17 cellular contexts compared by ENCODE assay signal in genomic region chr2:62547849-62548248, GRCh38. TPM values are rescaled to one million over a fixed set of nuclear protein-coding genes. Genes with fewer than 3 reads are reported as not detected.
A peak's percentile ranks its signal among the peaks of the same experiment; 100 is the strongest.
DNase-seq lines count a peak whose midpoint lies in the region; ATAC-seq, FAIRE-seq and TF ChIP-seq lines count a peak whose summit lies in the region.
"Had no signal": no experiment of that assay in that cellular context is flagged by ENCODE, and none has a peak within 500 bp of the region (broad histone marks: within the 10 kb centered on the region; RNA-seq: fewer than 3 reads in every experiment).

No MANE protein-coding gene starts in this region.

- no peak overlapping the region for H3K4me2 ChIP-seq in A549
- H3K4me2 ChIP-seq in trophoblast cell (ENCODE audit: low read length), result no peak overlapping the region
- H3K4me2 ChIP-seq: BLaER1 had no signal

- H3K27ac ChIP-seq in A549, result peak overlapping the region in 1 of 2 experiments; percentile 11; a peak in 3 of 6 replicates
- H3K27ac ChIP-seq in trophoblast cell (ENCODE audit: low read depth, low read length), result no peak overlapping the region
- H3K27ac ChIP-seq: BLaER1, RWPE1 had no signal

- DNase-seq in A549 (ENCODE audit: low read depth in 1 of 2, low spot score in 1 of 2) (peak in 1 of 2 experiments; percentile 24), NCI-H226 (peak; percentile 19), choroid plexus epithelial cell (ENCODE audit: low read depth) (peak; percentile 18), trophoblast cell (peak; percentile 8 to 42), glutamatergic neuron (no peak), H7 (no peak)
- DNase-seq: CD4-positive, CD25-positive, alpha-beta regulatory T cell; DMS153; H9; NCI-H2029; NCI-H446 treated with DMSO at 0.1 percent for 48 hours; NCI-H526 treated with DMSO at 0.1 percent for 48 hours; SHP77 had no signal

- FAIRE-seq in A549 (lab: Jason Lieb, UNC), result no peak
- FAIRE-seq: K562 had no signal

- no peaks in the 10 kb centered on the region for H3K9me3 ChIP-seq in A549
- no peaks in the 10 kb centered on the region for H3K9me3 ChIP-seq in trophoblast cell (ENCODE audit: insufficient read depth, low read depth, low read length)
- H3K9me3 ChIP-seq: BLaER1 had no signal

- no peak overlapping the region for H2BK5ac ChIP-seq in trophoblast cell (ENCODE audit: low read depth, low read length, poor library complexity)

- TF ChIP-seq POLR2A in A549 (IDR thresholded peaks at IDR 0.05; ENCODE audit: low read length), result no peak

- H3K18ac ChIP-seq in trophoblast cell (ENCODE audit: low read length), result no peak overlapping the region

- H3K27me3 ChIP-seq in trophoblast cell (ENCODE audit: insufficient read depth, low read length) (no peaks in the 10 kb centered on the region), H7 (ENCODE audit: control insufficient read depth, insufficient read depth, low read length) (no peaks in the 10 kb centered on the region)
- H3K27me3 ChIP-seq: BLaER1 had no signal

- H3K79me1 ChIP-seq in trophoblast cell (ENCODE audit: low read length), result no peaks in the 10 kb centered on the region

- no peak overlapping the region for H4K91ac ChIP-seq in trophoblast cell (ENCODE audit: low read depth, low read length)

- no peak overlapping the region for H4K12ac ChIP-seq in trophoblast cell (ENCODE audit: low read depth, low read length)

- 0 out of 3 replicates have a peak, but pooled peaks cover 6% of the 10 kb centered on the region for H3K4me1 ChIP-seq in A549
- H3K4me1 ChIP-seq in trophoblast cell (ENCODE audit: control insufficient read depth in 1 of 2, insufficient read depth in 2 of 2, low read length in 2 of 2), result no peaks in the 10 kb centered on the region
- H3K4me1 ChIP-seq: BLaER1 had no signal

- H3K14ac ChIP-seq in trophoblast cell (ENCODE audit: low read length), result no peak overlapping the region

- no peaks in the 10 kb centered on the region for H3K36me3 ChIP-seq in trophoblast cell (ENCODE audit: control insufficient read depth in 1 of 2, insufficient read depth in 2 of 2, low read length in 2 of 2)
- no peaks in the 10 kb centered on the region for H3K36me3 ChIP-seq in H7 (replicated peaks; ENCODE audit: control insufficient read depth, insufficient read depth, low read length)
- H3K36me3 ChIP-seq: BLaER1 had no signal

- H3K79me2 ChIP-seq in trophoblast cell (ENCODE audit: control insufficient read depth, insufficient read depth, low read length, poor library complexity), result no peaks in the 10 kb centered on the region

- WGBS in A549 (ENCODE audit: missing lambda C conversion rate), result 53% methylated on average over 3 of the region's 3 CpGs
- WGBS in trophoblast cell (ENCODE audit: extremely low coverage, insufficient coverage, insufficient read length), result no CpG with 5 or more reads among the region's 3 CpGs

- no peak overlapping the region for H3K4ac ChIP-seq in trophoblast cell (ENCODE audit: low read depth, low read length)

- H4K8ac ChIP-seq in trophoblast cell (ENCODE audit: low read depth, low read length), result no peak overlapping the region

- TF ChIP-seq RAD21 in A549 (conservative IDR thresholded peaks at IDR 0.05 in 1 of 2, IDR thresholded peaks at IDR 0.05 in 1 of 2), result no peak

- H2BK120ac ChIP-seq in trophoblast cell (ENCODE audit: insufficient read depth, low read length, poor library complexity), result no peak overlapping the region

- TF ChIP-seq CTCF in A549 (IDR thresholded peaks at IDR 0.05) (no peak), choroid plexus epithelial cell (conservative IDR thresholded peaks at IDR 0.05; ENCODE audit: low read depth, low read length) (no peak), glutamatergic neuron (IDR thresholded peaks at IDR 0.05; ENCODE audit: partially characterized antibody, unreplicated experiment) (no peak)

- H3K27me3 Mint-ChIP-seq in glutamatergic neuron (ENCODE audit: unreplicated experiment), result no peaks in the 10 kb centered on the region

- H3K9ac ChIP-seq in trophoblast cell (ENCODE audit: low read length), result no peak overlapping the region
- H3K9ac ChIP-seq: BLaER1 had no signal

- TF ChIP-seq EP300 in A549 (IDR thresholded peaks at IDR 0.05), result no peak

- no peaks in the 10 kb centered on the region for H3K4me1 Mint-ChIP-seq in glutamatergic neuron (ENCODE audit: low read depth, unreplicated experiment)
- H3K4me1 Mint-ChIP-seq: CD4-positive, CD25-positive, alpha-beta regulatory T cell; H9 had no signal

- H3K4me3 Mint-ChIP-seq in glutamatergic neuron (ENCODE audit: unreplicated experiment), result no peak overlapping the region
- H3K4me3 Mint-ChIP-seq: CD4-positive, CD25-positive, alpha-beta regulatory T cell; H9 had no signal

- H3K23ac ChIP-seq in trophoblast cell (ENCODE audit: low read length), result no peak overlapping the region

- H2BK12ac ChIP-seq in trophoblast cell (ENCODE audit: low read length), result no peak overlapping the region

- no peaks in the 10 kb centered on the region for H3K36me3 Mint-ChIP-seq in glutamatergic neuron (ENCODE audit: unreplicated experiment)
- H3K36me3 Mint-ChIP-seq: CD4-positive, CD25-positive, alpha-beta regulatory T cell had no signal

- H2AFZ ChIP-seq in trophoblast cell (ENCODE audit: insufficient read depth, low read length, poor library complexity), result no peak overlapping the region

- ATAC-seq in A549, result peak; percentile 19 to 61; a peak in 4 of 6 replicates
- no peak for ATAC-seq in GM18867 (IDR thresholded peaks at IDR 0.05; ENCODE audit: unreplicated experiment)
- ATAC-seq: K562 had no signal

- H3K9me3 Mint-ChIP-seq in glutamatergic neuron (ENCODE audit: unreplicated experiment), result no peaks in the 10 kb centered on the region
- H3K9me3 Mint-ChIP-seq: H9 had no signal

- H3K4me3 ChIP-seq in A549 (no peak overlapping the region), choroid plexus epithelial cell (ENCODE audit: low read depth, low read length) (no peak overlapping the region), trophoblast cell (ENCODE audit: low read depth, low read length) (no peak overlapping the region), H7 (ENCODE audit: insufficient read depth, low read depth, low read length) (no peak overlapping the region)
- H3K4me3 ChIP-seq: BLaER1, K562 had no signal

- H3K27ac Mint-ChIP-seq in glutamatergic neuron (ENCODE audit: unreplicated experiment), result no peak overlapping the region
- H3K27ac Mint-ChIP-seq: CD4-positive, CD25-positive, alpha-beta regulatory T cell; H9 had no signal

- CTCF ChIA-PET in A549 (lab: Yijun Ruan, JAX), result interaction anchor here (1.1 kb wide), 1 partner anchor 11 kb away, joined by 3 read pairs; no protein-coding TSS in a partner anchor

- H2AK5ac ChIP-seq in trophoblast cell (ENCODE audit: low read length), result no peak overlapping the region

- POLR2A ChIA-PET in A549 (lab: Yijun Ruan, JAX), result no interaction called here

TF ChIP-seq in A549, 52 proteins besides CTCF, POLR2A, EP300 and RAD21:
- no peak for TF ChIP-seq PHF8 (IDR thresholded peaks at IDR 0.05; ENCODE audit: borderline replicate concordance, low read depth)
- TF ChIP-seq MAFK (IDR thresholded peaks at IDR 0.05; ENCODE audit: partially characterized antibody), result no peak
- no peak for TF ChIP-seq CBX8 (IDR thresholded peaks at IDR 0.05)
- TF ChIP-seq BHLHE40 (IDR thresholded peaks at IDR 0.05; ENCODE audit: low read depth, low read length), result no peak
- TF ChIP-seq ZFP36 (IDR thresholded peaks at IDR 0.05; ENCODE audit: borderline replicate concordance, partially characterized antibody), result no peak
- no peak for TF ChIP-seq E2F6 (IDR thresholded peaks at IDR 0.05; ENCODE audit: borderline replicate concordance, low read depth)
- TF ChIP-seq RNF2 (IDR thresholded peaks at IDR 0.05; ENCODE audit: borderline replicate concordance, low read depth), result no peak
- no peak for TF ChIP-seq MAZ (IDR thresholded peaks at IDR 0.05; ENCODE audit: borderline replicate concordance, low read depth, low read length)
- TF ChIP-seq NR3C1 (IDR thresholded peaks at IDR 0.05), result no peak
- TF ChIP-seq SMC3 (IDR thresholded peaks at IDR 0.05), result no peak
- no peak for TF ChIP-seq BCL3 (IDR thresholded peaks at IDR 0.05)
- no peak for TF ChIP-seq RFX5 (IDR thresholded peaks at IDR 0.05)
- no peak for TF ChIP-seq HES2 (IDR thresholded peaks at IDR 0.05)
TF ChIP-seq in A549: peak in this region for 0.

RNA-seq across cellular contexts. Expression of gene TMEM17, which starts 41.9 kb away (rescaled TPM):
- polyA plus RNA-seq in A549 (2011; rRNA removed) (7.9 and 10.2 TPM in 2 replicates), A549 (2017; fragmentation: RNase III; extraction: RNeasy Plus Mini Kit Qiagen cat#74134 plus additional on column Dnase treatment) (4.4 to 5.2 TPM (median 4.9 TPM) in 3 replicates)
- 2.9 and 3.0 TPM in 2 replicates for polyA plus RNA-seq in A549 (2012; cell fraction: cytosol; rRNA removed)
- 1.7 and 3.3 TPM in 2 replicates for polyA plus RNA-seq in A549 (2012; cell fraction: nucleus; rRNA removed)
- polyA minus RNA-seq in A549 (2011; rRNA and poly(A)+ RNA removed), result 1.6 and 1.8 TPM in 2 replicates
- polyA plus RNA-seq in trophoblast cell (2013), result 1.2 and 1.4 TPM in 2 replicates
- total RNA-seq in glutamatergic neuron (ENCODE audit: unreplicated experiment), result 0.91 TPM
- 1.1 and 1.7 TPM in 2 replicates for total RNA-seq in H7 (2014; rRNA removed; shearing (Covaris generic))
- total RNA-seq: CD4-positive, CD25-positive, alpha-beta regulatory T cell had no signal
- polyA plus RNA-seq: CD4-positive, CD25-positive, alpha-beta regulatory T cell had no signal

Comparison
In these comparisons a context has a peak if more than half of its experiments do, and no peak if none do; other contexts are left out.
1. DNase-seq: peak in NCI-H226 (single experiment), choroid plexus epithelial cell (single experiment) and trophoblast cell (2 of 2); none in glutamatergic neuron (single experiment) and H7 (single experiment).